ENCODE assay signal across 1 cellular context in the genomic region with DNA sequence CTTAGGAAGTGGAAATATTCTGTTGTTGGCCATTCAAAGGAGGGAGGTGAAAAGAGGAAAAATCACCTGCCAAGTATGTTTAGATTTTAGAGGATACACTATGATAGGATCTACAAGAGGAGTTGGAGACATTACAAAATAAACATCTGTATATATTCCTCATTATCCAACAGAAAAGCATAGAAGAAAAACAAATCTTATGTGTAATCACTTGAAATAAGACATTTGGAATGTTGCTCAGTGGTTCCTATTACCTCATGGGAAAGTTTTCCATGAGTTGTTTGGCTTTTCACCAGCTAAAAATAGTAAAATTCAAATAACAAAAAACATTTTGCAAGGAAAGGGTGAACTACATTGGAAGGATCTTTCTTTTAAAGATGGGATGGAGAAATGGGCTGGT.
TF ChIP-seq lines count a peak whose summit lies in the region.

No MANE protein-coding gene starts in this region.

TF ChIP-seq in HepG2, 621 proteins besides CTCF, POLR2A, EP300 and RAD21 (continued from another document):
- TF ChIP-seq ZFP36 (IDR thresholded peaks at IDR 0.05; ENCODE audit: borderline replicate concordance, low read depth, low read length, partially characterized antibody) (no peak), ZNF296 (CRISPR knock-in tag; conservative IDR thresholded peaks at IDR 0.05) (no peak)
